ENCODE assay signal across 9 cellular contexts in genomic region chr12:54285150-54286041, GRCh38. TPM values are rescaled to one million over a fixed set of nuclear protein-coding genes. Genes with fewer than 3 reads are reported as not detected.
A peak's percentile ranks its signal among the peaks of the same experiment; 100 is the strongest.
DNase-seq lines count a peak whose midpoint lies in the region; ATAC-seq and TF ChIP-seq lines count a peak whose summit lies in the region.
"Had no signal": no experiment of that assay in that cellular context is flagged by ENCODE, and none has a peak within 500 bp of the region (broad histone marks: within the 10 kb centered on the region; RNA-seq: fewer than 3 reads in every experiment).

No MANE protein-coding gene starts in this region.

- intact Hi-C loops in PC-3 (cut with micrococcal nuclease) = no loop called here
- intact Hi-C loops in head of caudate nucleus (cut with DNase I) = no loop called here
- intact Hi-C loops in uterus (cut with DNase I; ENCODE audit: low total_unique reads) = no loop called here

- peaks cover 46% of the 10 kb centered on the region for H3K79me2 ChIP-seq in PC-3 (ENCODE audit: low read length)

- H3K9me3 ChIP-seq in PC-3 (ENCODE audit: low read length) = no peaks in the 10 kb centered on the region
- no peaks in the 10 kb centered on the region for H3K9me3 ChIP-seq in esophagus (ENCODE audit: control insufficient read depth in 2 of 2, insufficient read depth in 1 of 2, low read depth in 1 of 2, low read length in 1 of 2)
- H3K9me3 ChIP-seq in skeletal muscle satellite cell (replicated peaks; ENCODE audit: low read length) = no peaks in the 10 kb centered on the region
- H3K9me3 ChIP-seq in uterus = no peaks in the 10 kb centered on the region

- H3K4me2 ChIP-seq in PC-3 (ENCODE audit: low read length) = peak overlapping the region; percentile 89
- H3K4me2 ChIP-seq in skeletal muscle satellite cell (ENCODE audit: low read length) = peak overlapping the region; percentile 66

- no peak overlapping the region for H2AFZ ChIP-seq in PC-3 (ENCODE audit: low read length)

- H3K9ac ChIP-seq in PC-3 (ENCODE audit: low read length) (no peak overlapping the region), skeletal muscle satellite cell (ENCODE audit: low read depth, low read length) (peak overlapping the region; percentile 12)

- peaks cover 72% of the 10 kb centered on the region for H4K20me1 ChIP-seq in PC-3 (ENCODE audit: low read length)

- no peak overlapping the region for H3K27ac ChIP-seq in PC-3 (ENCODE audit: low read length)
- peak overlapping the region; percentile 4 to 64 for H3K27ac ChIP-seq in esophagus (ENCODE audit: low read depth in 2 of 2, low read length in 1 of 2)
- H3K27ac ChIP-seq in uterus = no peak overlapping the region

- BruUV-seq in PC-3 (replicated peaks; lab: Mats Ljungman, UMichigan) = no TSS peak

- H3K4me1 ChIP-seq in PC-3 (ENCODE audit: insufficient read depth, low read length) = peaks cover 16% of the 10 kb centered on the region
- H3K4me1 ChIP-seq in esophagus (ENCODE audit: control insufficient read depth in 2 of 2, insufficient read depth in 2 of 2, low read length in 1 of 2) = peaks cover 0 to 2% of the 10 kb centered on the region in 2 donors
- H3K4me1 ChIP-seq in skeletal muscle satellite cell (ENCODE audit: control insufficient read depth, insufficient read depth, low read length) = peaks cover 26% of the 10 kb centered on the region
- H3K4me1 ChIP-seq in uterus = peaks cover 12 to 13% of the 10 kb centered on the region in 2 donors

- H3K27me3 ChIP-seq in PC-3 (ENCODE audit: low read length) = no peaks in the 10 kb centered on the region
- no peaks in the 10 kb centered on the region for H3K27me3 ChIP-seq in esophagus (ENCODE audit: control insufficient read depth in 1 of 2, insufficient read depth in 2 of 2, low read length in 2 of 2)
- H3K27me3 ChIP-seq in skeletal muscle satellite cell (ENCODE audit: control insufficient read depth, insufficient read depth, low read length) = no peaks in the 10 kb centered on the region
- H3K27me3 ChIP-seq in uterus = no peaks in the 10 kb centered on the region

- ATAC-seq in PC-3 = no peak

- POLR2A ChIA-PET in PC-3 (lab: Charles Lee; ENCODE audit: unreplicated experiment) = interaction anchor here (0.7 kb wide), 1 partner anchor 8 kb away, joined by 3 read pairs; no protein-coding TSS in a partner anchor

- no peaks in the 10 kb centered on the region for H3K9me2 ChIP-seq in PC-3 (replicated peaks; ENCODE audit: low read length)

- H3K4me3 ChIP-seq in PC-3 (ENCODE audit: low read length) = peak overlapping the region; percentile 31; the same call in 1 of the 2 replicates
- peak overlapping the region in 1 of 2 donors; percentile 39 for H3K4me3 ChIP-seq in esophagus (ENCODE audit: low read depth in 1 of 2, low read length in 2 of 2)
- peak overlapping the region; percentile 28 for H3K4me3 ChIP-seq in skeletal muscle satellite cell (ENCODE audit: low read length)
- H3K4me3 ChIP-seq in uterus = no peak overlapping the region

- H3K36me3 ChIP-seq in PC-3 (ENCODE audit: low read depth, low read length) = peaks cover 65% of the 10 kb centered on the region
- peaks cover 3 to 17% of the 10 kb centered on the region in 2 donors for H3K36me3 ChIP-seq in esophagus (ENCODE audit: control insufficient read depth in 2 of 2, insufficient read depth in 2 of 2, low read length in 1 of 2)
- H3K36me3 ChIP-seq in skeletal muscle satellite cell (ENCODE audit: insufficient read depth, low read length) = peaks cover 72% of the 10 kb centered on the region
- H3K36me3 ChIP-seq in uterus = no peaks in the 10 kb centered on the region

- 39 to 40% methylated on average over 5 of the region's 5 CpGs for WGBS in esophagus, 2 donors

- TF ChIP-seq POLR2A in uterus (IDR thresholded peaks at IDR 0.05) = no peak

- TF ChIP-seq CTCF in PC-3 (conservative IDR thresholded peaks at IDR 0.05; ENCODE audit: low read depth, low read length) (peak; percentile 45; the same call in 1 of the 2 replicates), uterus (IDR thresholded peaks at IDR 0.05) (peak in 1 of 4 experiments; percentile 20)

- DNase-seq in DMS53 (lab: John Stamatoyannopoulos, UW) (peak; percentile 47), DMS53 treated with DMSO at 0.1 percent for 48 hours (lab: John Stamatoyannopoulos, UW; ENCODE audit: unreplicated experiment) (no peak), PC-3 (no peak), head of caudate nucleus (no peak), uterus (no peak)
- DNase-seq in effector CD4-positive, alpha-beta T cell = no peak

- peaks cover 40% of the 10 kb centered on the region for H3F3A ChIP-seq in PC-3 (ENCODE audit: low read length, unreplicated experiment)

- CTCF ChIA-PET in PC-3 (lab: Charles Lee) = no interaction called here

RNA-seq across cellular contexts. Expression of gene HNRNPA1, which starts 4.9 kb away (rescaled TPM):
- total RNA-seq in PC-3 (2014; rRNA removed) = 465 and 516 TPM in 2 replicates
- 100 to 1,000 TPM; 756 to 880 TPM for polyA plus RNA-seq in esophagus
- total RNA-seq in skeletal muscle satellite cell (2012; rRNA removed) = 230 and 240 TPM in 2 replicates
- total RNA-seq in uterus = 1,000 to 10,000 TPM in 2 of 4 donors, 100 to 1,000 TPM in 2; 245 to 1,238 (median 796) TPM

RNA-seq across cellular contexts. Expression of gene CBX5, which starts 5.5 kb away (rescaled TPM):
- 14.6 and 14.9 TPM in 2 replicates for total RNA-seq in PC-3 (2014; rRNA removed)
- polyA plus RNA-seq in esophagus = 1 to 10 TPM; 4.9 to 5.6 TPM
- 33.0 and 35.6 TPM in 2 replicates for total RNA-seq in skeletal muscle satellite cell (2012; rRNA removed)
- total RNA-seq in uterus = 100 to 1,000 TPM in 1 of 4 donors, 10 to 100 TPM in 3; 20.5 to 133 (median 50.1) TPM

RNA-seq across cellular contexts. Expression of gene NFE2, which starts 15.4 kb away (rescaled TPM):
- total RNA-seq in PC-3 (2014; rRNA removed) (0.26 and 0.40 TPM in 2 replicates), uterus (1 to 10 TPM in 1 of 4 donors, under 1 TPM in 1, not detected in 2; 0.40 to 1.2 TPM)
- under 1 TPM; 0.08 to 0.09 TPM for polyA plus RNA-seq in esophagus
- total RNA-seq in skeletal muscle satellite cell (2012; rRNA removed) = not detected in 2 replicates
- total RNA-seq: T-helper 1 cell treated with Interleukin-12 subunit alpha and Interleukin-12 subunit beta and Interleukin-4 antibody, amounts not matched to agents 30 ng/mL and 1 ng/mL, for 36 hours had no signal

RNA-seq across cellular contexts. Expression of gene COPZ1, which starts 39.5 kb away (rescaled TPM):
- total RNA-seq in PC-3 (2014; rRNA removed) (121 and 156 TPM in 2 replicates), uterus (100 to 1,000 TPM in 3 of 4 donors, 10 to 100 TPM in 1; 32.3 to 141 (median 120) TPM)
- polyA plus RNA-seq in esophagus = 10 to 100 TPM; 48.8 to 85.0 TPM
- total RNA-seq in skeletal muscle satellite cell (2012; rRNA removed) = 109 and 115 TPM in 2 replicates

Comparison
In these comparisons a context has a peak if more than half of its experiments do, and no peak if none do; other contexts are left out.
1. H3K27ac ChIP-seq: peak in esophagus (2 of 2); none in PC-3 (single experiment) and uterus (0 of 2).
2. H3K4me3 ChIP-seq: peak in PC-3 (single experiment) and skeletal muscle satellite cell (single experiment); none in uterus (0 of 2).